ENCODE assay signal across 1 cellular context in genomic region chr17:75897076-75898019, GRCh38.
TF ChIP-seq lines count a peak whose summit lies in the region.

No MANE protein-coding gene starts in this region.

TF ChIP-seq in K562, 482 proteins besides CTCF, POLR2A, EP300 and RAD21:
- TF ChIP-seq RNF2 (IDR thresholded peaks at IDR 0.05) (0 out of 2 replicates have a peak, but pooled peaks have one; percentile 6), GATAD2A (IDR thresholded peaks at IDR 0.05) (no peak), ARID1B (IDR thresholded peaks at IDR 0.05) (no peak), RBM34 (IDR thresholded peaks at IDR 0.05; ENCODE audit: borderline replicate concordance, insufficient read depth, low read length) (no peak), ELK1 (CRISPR knock-in tag; IDR thresholded peaks at IDR 0.05) (0 out of 2 replicates have a peak, but pooled peaks have one; percentile 42), PPARD (CRISPR knock-in tag; IDR thresholded peaks at IDR 0.05) (no peak), ZBTB7A (IDR thresholded peaks at IDR 0.05; ENCODE audit: borderline replicate concordance, control insufficient read depth, low read depth, low read length) (peak; percentile 80; the same call in 1 of the 2 replicates), ZSCAN29 (IDR thresholded peaks at IDR 0.05) (no peak), SRSF1 (IDR thresholded peaks at IDR 0.05; ENCODE audit: low read depth, low read length) (0 out of 2 replicates have a peak, but pooled peaks have one; percentile 30), SIN3B (IDR thresholded peaks at IDR 0.05; ENCODE audit: low read depth) (no peak), HNRNPH1 (optimal IDR thresholded peaks at IDR 0.05; ENCODE audit: low read depth, low read length) (no peak), ZNF583 (CRISPR knock-in tag; IDR thresholded peaks at IDR 0.05) (no peak), ZNF134 (CRISPR knock-in tag; conservative IDR thresholded peaks at IDR 0.05) (no peak), ZNF740 (CRISPR knock-in tag; IDR thresholded peaks at IDR 0.05) (0 out of 2 replicates have a peak, but pooled peaks have one; percentile 50), ZNF740 (tag; IDR thresholded peaks at IDR 0.05) (no peak), ZNF398 (CRISPR knock-in tag; IDR thresholded peaks at IDR 0.05) (no peak), PHF20 (IDR thresholded peaks at IDR 0.05; ENCODE audit: partially characterized antibody) (peak; percentile 15), CEBPZ (IDR thresholded peaks at IDR 0.05; ENCODE audit: borderline replicate concordance, low read depth, low read length) (no peak), ZBTB33 (CRISPR knock-in tag; IDR thresholded peaks at IDR 0.05) (peak; percentile 54), TBL1XR1 (IDR thresholded peaks at IDR 0.05; ENCODE audit: low read length in 2 of 2) (no peak), KHSRP (IDR thresholded peaks at IDR 0.05) (no peak), ATF4 (CRISPR knock-in tag; IDR thresholded peaks at IDR 0.05) (no peak), RBM17 (IDR thresholded peaks at IDR 0.05; ENCODE audit: borderline replicate concordance, low read depth, low read length) (no peak), ZKSCAN1 (IDR thresholded peaks at IDR 0.05; ENCODE audit: low read depth, low read length) (no peak), POLR2AphosphoS5 (IDR thresholded peaks at IDR 0.05; ENCODE audit: control insufficient read depth, insufficient read depth, low read depth, low read length) (peak; percentile 13; the same call in 1 of the 2 replicates), TSHZ1 (CRISPR knock-in tag; IDR thresholded peaks at IDR 0.05) (no peak), FUS (optimal IDR thresholded peaks at IDR 0.05; ENCODE audit: low read depth, low read length) (no peak), HINFP (tag; conservative IDR thresholded peaks at IDR 0.05; ENCODE audit: low read depth) (no peak), TAF15 (IDR thresholded peaks at IDR 0.05; ENCODE audit: low read depth, low read length) (no peak), MCM7 (IDR thresholded peaks at IDR 0.05) (no peak), BCLAF1 (IDR thresholded peaks at IDR 0.05; ENCODE audit: borderline replicate concordance in 1 of 2, control insufficient read depth in 1 of 2, low read depth in 2 of 2, low read length in 1 of 2) (no peak), LCOR (CRISPR knock-in tag; IDR thresholded peaks at IDR 0.05) (no peak), IRF1 (CRISPR knock-in tag; IDR thresholded peaks at IDR 0.05; ENCODE audit: borderline replicate concordance) (no peak), ZNF431 (CRISPR knock-in tag; IDR thresholded peaks at IDR 0.05) (no peak; the same call in 1 of the 2 replicates), HCFC1 (IDR thresholded peaks at IDR 0.05; ENCODE audit: low read depth, low read length) (0 out of 2 replicates have a peak, but pooled peaks have one; percentile 9), ZNF561 (CRISPR knock-in tag; conservative IDR thresholded peaks at IDR 0.05) (no peak), RCOR1 (IDR thresholded peaks at IDR 0.05; ENCODE audit: borderline replicate concordance in 1 of 2, low read depth in 2 of 2, low read length in 2 of 2) (no peak), ZNF165 (CRISPR knock-in tag; IDR thresholded peaks at IDR 0.05; ENCODE audit: borderline replicate concordance) (no peak)
